In the genomic region with DNA sequence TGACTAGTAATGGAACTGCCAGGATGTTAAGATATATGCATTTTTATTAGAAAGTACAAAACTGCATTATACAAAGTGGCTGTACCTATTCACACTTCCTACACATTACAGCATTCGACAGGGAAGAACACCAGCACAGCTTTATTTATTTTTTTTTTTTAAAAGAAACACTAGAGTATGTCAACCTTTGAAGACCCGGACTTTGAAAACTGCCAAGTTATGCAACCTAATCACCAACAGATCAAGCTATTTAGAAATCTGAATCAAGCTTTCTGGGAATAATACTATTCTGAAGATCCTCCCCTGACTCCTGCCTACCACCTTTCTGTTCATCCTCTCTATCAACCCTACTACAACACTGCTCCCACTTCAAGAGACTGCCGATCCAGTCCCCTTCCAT, we compare ENCODE assay signal across 21 cellular contexts.
"Had no signal": no experiment of that assay in that cellular context is flagged by ENCODE, and none has a peak within 500 bp of the region (broad histone marks: within the 10 kb centered on the region; RNA-seq: fewer than 3 reads in every experiment).

No MANE protein-coding gene starts in this region.

- H3K27me3 ChIP-seq: SJSA1 had no signal

- DNase-seq: KBM-7, MV-4-11, NCI-H1048, NCI-H1105, NCI-H1417, NCI-H1436 treated with DMSO at 0.1 percent for 48 hours, NCI-H1694, NCI-H187 treated with DMSO at 0.1 percent for 48 hours, NCI-H2029 treated with DMSO at 0.1 percent for 48 hours, NCI-H2171 treated with DMSO at 0.1 percent for 48 hours, NCI-H524 treated with DMSO at 0.1 percent for 48 hours, NCI-H69, NCI-H774, Right ventricle myocardium superior, RPMI8226, SIG-M5 had no signal

- FAIRE-seq: HTR-8/SVneo, RCC 7860 had no signal

- H3K27ac ChIP-seq: HL-60, SJSA1, SK-N-MC had no signal

- H3K9me3 ChIP-seq: SJSA1 had no signal

- H3K4me3 ChIP-seq: SJSA1, SK-N-MC had no signal
